24 cellular contexts compared by ENCODE assay signal in the genomic region with DNA sequence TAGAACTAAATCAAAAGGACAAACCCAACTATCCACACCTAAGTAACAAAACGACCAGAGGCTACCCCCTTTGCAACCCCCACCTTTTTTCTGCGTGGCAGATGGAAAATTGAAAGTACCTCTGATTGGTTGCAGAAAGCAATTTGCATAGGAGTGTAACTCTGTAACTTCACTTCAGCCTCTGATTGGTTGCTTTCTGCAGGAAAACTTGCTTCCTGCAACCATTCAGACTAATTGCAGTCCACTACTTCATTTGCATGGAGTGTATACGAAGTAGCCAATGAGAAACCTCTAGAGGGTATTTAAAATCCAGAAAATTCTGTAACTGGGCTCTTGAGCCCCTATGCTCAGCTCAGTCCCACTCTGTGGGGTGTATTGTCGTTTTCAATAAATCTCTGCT.
DNase-seq lines count a peak whose midpoint lies in the region; ATAC-seq and TF ChIP-seq lines count a peak whose summit lies in the region.
"Had no signal": no experiment of that assay in that cellular context is flagged by ENCODE, and none has a peak within 500 bp of the region (broad histone marks: within the 10 kb centered on the region; RNA-seq: fewer than 3 reads in every experiment).

No MANE protein-coding gene starts in this region.

- ATAC-seq in SK-N-SH treated with all-trans-retinoic acid at 6 μM for 48 hours (peak; percentile 60; the same call in 2 of the 3 replicates), foreskin keratinocyte (no peak)
- ATAC-seq: HCT116, PC-3, Right ventricle myocardium inferior had no signal

- H3K27me3 ChIP-seq in parathyroid adenoma (ENCODE audit: control insufficient read depth, insufficient read depth, low read length) (no peaks in the 10 kb centered on the region), foreskin keratinocyte (peaks cover 24% of the 10 kb centered on the region)

- H3K4me2 ChIP-seq in parathyroid adenoma (ENCODE audit: low read length), result no peak overlapping the region

- H3K4me1 ChIP-seq in parathyroid adenoma (no peaks in the 10 kb centered on the region), foreskin keratinocyte (no peaks in the 10 kb centered on the region)
- H3K4me1 ChIP-seq: SJSA1 had no signal

- H3K9me3 ChIP-seq in parathyroid adenoma (ENCODE audit: control insufficient read depth, low read length), result no peaks in the 10 kb centered on the region
- H3K9me3 ChIP-seq: SJSA1 had no signal

- no peak overlapping the region for H3K4me3 ChIP-seq in parathyroid adenoma (ENCODE audit: low read depth, low read length)
- H3K4me3 ChIP-seq: SJSA1 had no signal

- H3K27ac ChIP-seq in parathyroid adenoma (no peak overlapping the region), foreskin keratinocyte (no peak overlapping the region)
- H3K27ac ChIP-seq: 22Rv1, SJSA1 had no signal

- H3K9ac ChIP-seq in parathyroid adenoma, result no peak overlapping the region

- no peak for TF ChIP-seq CTCF in parathyroid adenoma (IDR thresholded peaks at IDR 0.05)
- TF ChIP-seq CTCF in foreskin keratinocyte (conservative IDR thresholded peaks at IDR 0.05), result no peak

- no peaks in the 10 kb centered on the region for H3K79me2 ChIP-seq in parathyroid adenoma

- H3K36me3 ChIP-seq in parathyroid adenoma (ENCODE audit: control insufficient read depth, insufficient read depth, low read length), result no peaks in the 10 kb centered on the region
- H3K36me3 ChIP-seq: SJSA1 had no signal

- H2AFZ ChIP-seq in parathyroid adenoma, result peak overlapping the region; percentile 47

- peak; percentile 30 for DNase-seq in NCI-H748 (lab: John Stamatoyannopoulos, UW; ENCODE audit: unreplicated experiment)
- DNase-seq in NCI-H748 treated with DMSO at 0.1 percent for 48 hours (lab: John Stamatoyannopoulos, UW), result no peak
- DNase-seq in NCI-H69 (lab: John Stamatoyannopoulos, UW), result peak; percentile 38
- DNase-seq in foreskin keratinocyte, result no peak
- DNase-seq in foreskin melanocyte, result no peak
- no peak for DNase-seq in DMS114 treated with DMSO at 0.1 percent for 48 hours (lab: John Stamatoyannopoulos, UW; ENCODE audit: unreplicated experiment)
- DNase-seq: ACHN, Calu3, DMS153, DND-41, GOT3, KBM-7, MM.1S, NCI-H2029, NCI-H446 treated with DMSO at 0.1 percent for 48 hours, NCI-H526, PC-3, T-helper 1 cell had no signal

TF ChIP-seq in SK-N-SH treated with all-trans-retinoic acid at 6 μM for 48 hours, 23 proteins besides CTCF, POLR2A, EP300 and RAD21:
- TF ChIP-seq SNAI2 (CRISPR knock-in tag; IDR thresholded peaks at IDR 0.05) (no peak), BACH2 (CRISPR knock-in tag; IDR thresholded peaks at IDR 0.05; ENCODE audit: borderline replicate concordance) (no peak), GLIS3 (CRISPR knock-in tag; IDR thresholded peaks at IDR 0.05) (no peak), ZFP30 (CRISPR knock-in tag; IDR thresholded peaks at IDR 0.05) (no peak), ZC3H10 (CRISPR knock-in tag; IDR thresholded peaks at IDR 0.05) (no peak), OSR1 (CRISPR knock-in tag; IDR thresholded peaks at IDR 0.05) (no peak)

Comparison
In these comparisons a context has a peak if more than half of its experiments do, and no peak if none do; other contexts are left out.
1. DNase-seq: peak in NCI-H748 (single experiment) and NCI-H69 (single experiment); none in NCI-H748 treated with DMSO at 0.1 percent for 48 hours (single experiment), foreskin keratinocyte (0 of 2), foreskin melanocyte (single experiment) and DMS114 treated with DMSO at 0.1 percent for 48 hours (single experiment).